39 cellular contexts compared by ENCODE assay signal in genomic region chr6:14366315-14366714, GRCh38.
"Had no signal": no experiment of that assay in that cellular context is flagged by ENCODE, and none has a peak within 500 bp of the region (broad histone marks: within the 10 kb centered on the region; RNA-seq: fewer than 3 reads in every experiment).

No MANE protein-coding gene starts in this region.

- H3K9me3 ChIP-seq: ascending aorta had no signal

- H3K4me3 ChIP-seq: cardiac muscle cell had no signal

- H3K36me3 ChIP-seq: ascending aorta, cardiac muscle cell had no signal

- H3K9me3 Mint-ChIP-seq: activated CD4-positive, alpha-beta memory T cell treated with anti-CD3 and anti-CD28 coated beads, Interleukin-2, amount 10 ng/mL, durations not matched to agents 7 days and 5 days; activated CD4-positive, alpha-beta T cell treated with anti-CD3 and anti-CD28 coated beads, Interleukin-2, amount 10 ng/mL, durations not matched to agents 7 days and 5 days; activated naive CD4-positive, alpha-beta T cell treated with anti-CD3 and anti-CD28 coated beads, Interleukin-2, amount 10 ng/mL, durations not matched to agents 7 days and 5 days; activated naive CD4-positive, alpha-beta T cell treated with anti-CD3 and anti-CD28 coated beads, Interleukin-2, amount 50 U/mL, for 24 hours; activated naive CD8-positive, alpha-beta T cell treated with anti-CD3 and anti-CD28 coated beads, Interleukin-2, amount 10 ng/mL, durations not matched to agents 7 days and 5 days; activated naive CD8-positive, alpha-beta T cell treated with anti-CD3 and anti-CD28 coated beads, Interleukin-2, amount 50 U/mL, for 24 hours; activated T-cell treated with anti-CD3 and anti-CD28 coated beads, Interleukin-2, amount 50 U/mL, for 24 hours; activated T-helper 2 cell treated with anti-CD3 and anti-CD28 coated beads, Interferon-gamma antibody, Interleukin-2, Interleukin-4, amounts not matched to agents 10 μg/mL and 5 μg/mL and 100 μg/mL, durations not matched to agents 14 hours and 24 hours and 36 hours; central memory CD8-positive, alpha-beta T cell; T-helper 1 cell treated with Interleukin-12 subunit alpha and Interleukin-12 subunit beta and Interleukin-4 antibody, amounts not matched to agents 30 μg/mL and 1 μg/mL, for 36 hours; T-helper 2 cell treated with Interferon-gamma antibody and Interleukin-4, amounts not matched to agents 5 μg/mL and 100 μg/mL, for 36 hours had no signal

- H3K27ac ChIP-seq: cardiac muscle cell, VCaP had no signal

- ATAC-seq: activated CD4-positive, alpha-beta T cell treated with anti-CD3 and anti-CD28 coated beads for 36 hours; activated CD4-positive, CD25-positive, alpha-beta regulatory T cell treated with anti-CD3 and anti-CD28 coated beads, Interleukin-2, amount 50 U/mL, for 24 hours; activated CD8-positive, alpha-beta memory T cell treated with anti-CD3 and anti-CD28 coated beads, Interleukin-2, amount 10 ng/mL, durations not matched to agents 7 days and 5 days; activated CD8-positive, alpha-beta T cell treated with anti-CD3 and anti-CD28 coated beads, Interleukin-2, amount 10 ng/mL, durations not matched to agents 7 days and 5 days; activated naive CD8-positive, alpha-beta T cell treated with anti-CD3 and anti-CD28 coated beads, Interleukin-2, amount 50 U/mL, for 24 hours had no signal

- H3K27me3 ChIP-seq: ascending aorta, cardiac muscle cell had no signal

- H3K27ac Mint-ChIP-seq: activated CD4-positive, alpha-beta memory T cell treated with anti-CD3 and anti-CD28 coated beads, Interleukin-2, amount 10 ng/mL, durations not matched to agents 7 days and 5 days; activated CD4-positive, alpha-beta T cell treated with anti-CD3 and anti-CD28 coated beads for 36 hours; activated CD4-positive, alpha-beta T cell treated with anti-CD3 and anti-CD28 coated beads, Interleukin-2, amount 10 ng/mL, durations not matched to agents 7 days and 5 days; activated CD8-positive, alpha-beta memory T cell treated with anti-CD3 and anti-CD28 coated beads, Interleukin-2, amount 10 ng/mL, durations not matched to agents 7 days and 5 days; activated CD8-positive, alpha-beta T cell treated with anti-CD3 and anti-CD28 coated beads, Interleukin-2, amount 10 ng/mL, durations not matched to agents 7 days and 5 days; activated naive CD4-positive, alpha-beta T cell treated with anti-CD3 and anti-CD28 coated beads, Interleukin-2, amount 10 ng/mL, durations not matched to agents 7 days and 5 days; activated naive CD4-positive, alpha-beta T cell treated with anti-CD3 and anti-CD28 coated beads, Interleukin-2, amount 50 U/mL, for 24 hours; activated naive CD8-positive, alpha-beta T cell; activated naive CD8-positive, alpha-beta T cell treated with anti-CD3 and anti-CD28 coated beads, Interleukin-2, amount 10 ng/mL, durations not matched to agents 7 days and 5 days; activated naive CD8-positive, alpha-beta T cell treated with anti-CD3 and anti-CD28 coated beads, Interleukin-2, amount 50 U/mL, for 24 hours; activated T-cell treated with anti-CD3 and anti-CD28 coated beads, Interleukin-2, amount 50 U/mL, for 24 hours; activated T-helper 2 cell treated with anti-CD3 and anti-CD28 coated beads, Interferon-gamma antibody, Interleukin-2, Interleukin-4, amounts not matched to agents 10 μg/mL and 5 μg/mL and 100 μg/mL, durations not matched to agents 14 hours and 24 hours and 36 hours; brain; T-helper 1 cell treated with Interleukin-12 subunit alpha and Interleukin-12 subunit beta and Interleukin-4 antibody, amounts not matched to agents 30 μg/mL and 1 μg/mL, for 36 hours; T-helper 2 cell treated with Interferon-gamma antibody and Interleukin-4, amounts not matched to agents 5 μg/mL and 100 μg/mL, for 36 hours had no signal

- DNase-seq: activated CD4-positive, alpha-beta memory T cell treated with anti-CD3 and anti-CD28 coated beads, Interleukin-2, amount 10 ng/mL, durations not matched to agents 7 days and 5 days; activated CD4-positive, alpha-beta T cell treated with anti-CD3 and anti-CD28 coated beads for 1 hour; activated CD4-positive, alpha-beta T cell treated with anti-CD3 and anti-CD28 coated beads for 36 hours; activated CD4-positive, alpha-beta T cell treated with anti-CD3 and anti-CD28 coated beads for 48 hours; activated CD4-positive, alpha-beta T cell treated with anti-CD3 and anti-CD28 coated beads, Interleukin-2, amount 10 ng/mL, durations not matched to agents 7 days and 5 days; activated CD4-positive, alpha-beta T cell treated with anti-CD3 and anti-CD28 coated beads, Interleukin-2, amount 50 U/mL, for 48 hours; activated CD4-positive, CD25-positive, alpha-beta regulatory T cell; activated CD8-positive, alpha-beta memory T cell treated with anti-CD3 and anti-CD28 coated beads for 24 hours; activated CD8-positive, alpha-beta memory T cell treated with anti-CD3 and anti-CD28 coated beads, Interleukin-2, amount 10 ng/mL, durations not matched to agents 7 days and 5 days; activated CD8-positive, alpha-beta memory T cell treated with anti-CD3 and anti-CD28 coated beads, Interleukin-2, amount 50 U/mL, for 48 hours; activated CD8-positive, alpha-beta T cell treated with anti-CD3 and anti-CD28 coated beads, Interleukin-2, amount 10 ng/mL, durations not matched to agents 7 days and 5 days; activated effector memory CD4-positive, alpha-beta T cell treated with Interleukin-2 at 50 U/mL for 16 hours; activated gamma-delta T cell; activated naive CD4-positive, alpha-beta T cell treated with anti-CD3 and anti-CD28 coated beads, Interleukin-2, amount 10 ng/mL, durations not matched to agents 7 days and 5 days; activated naive CD4-positive, alpha-beta T cell treated with Interleukin-2 at 50 U/mL for 16 hours; activated naive CD8-positive, alpha-beta T cell treated with anti-CD3 and anti-CD28 coated beads, Interleukin-2, amount 10 ng/mL, durations not matched to agents 7 days and 5 days; activated naive CD8-positive, alpha-beta T cell treated with anti-CD3 and anti-CD28 coated beads, Interleukin-2, amount 50 U/mL, for 24 hours; activated T-cell treated with anti-CD3 and anti-CD28 coated beads, Interleukin-2, amount 50 U/mL, for 24 hours; activated T-cell treated with anti-CD3 and anti-CD28 coated beads, Interleukin-2, amount 50 U/mL, for 48 hours; amygdala; anterior cingulate cortex; caudate nucleus; cerebellar nuclear complex; T-helper 1 cell; T-helper 2 cell; T-helper 9 cell had no signal

- H3K4me1 Mint-ChIP-seq: brain had no signal

- H3K36me3 Mint-ChIP-seq: activated CD8-positive, alpha-beta memory T cell treated with anti-CD3 and anti-CD28 coated beads, Interleukin-2, amount 10 ng/mL, durations not matched to agents 7 days and 5 days; activated naive CD4-positive, alpha-beta T cell treated with anti-CD3 and anti-CD28 coated beads, Interleukin-2, amount 10 ng/mL, durations not matched to agents 7 days and 5 days; activated naive CD4-positive, alpha-beta T cell treated with anti-CD3 and anti-CD28 coated beads, Interleukin-2, amount 50 U/mL, for 24 hours; activated naive CD8-positive, alpha-beta T cell; activated naive CD8-positive, alpha-beta T cell treated with anti-CD3 and anti-CD28 coated beads, Interleukin-2, amount 10 ng/mL, durations not matched to agents 7 days and 5 days; brain had no signal

- H3K4me3 Mint-ChIP-seq: activated CD4-positive, alpha-beta memory T cell treated with anti-CD3 and anti-CD28 coated beads, Interleukin-2, amount 10 ng/mL, durations not matched to agents 7 days and 5 days; activated CD4-positive, alpha-beta T cell treated with anti-CD3 and anti-CD28 coated beads for 36 hours; activated CD4-positive, alpha-beta T cell treated with anti-CD3 and anti-CD28 coated beads, Interleukin-2, amount 10 ng/mL, durations not matched to agents 7 days and 5 days; activated CD8-positive, alpha-beta memory T cell treated with anti-CD3 and anti-CD28 coated beads, Interleukin-2, amount 10 ng/mL, durations not matched to agents 7 days and 5 days; activated CD8-positive, alpha-beta T cell treated with anti-CD3 and anti-CD28 coated beads, Interleukin-2, amount 10 ng/mL, durations not matched to agents 7 days and 5 days; activated naive CD4-positive, alpha-beta T cell treated with anti-CD3 and anti-CD28 coated beads, Interleukin-2, amount 10 ng/mL, durations not matched to agents 7 days and 5 days; activated naive CD4-positive, alpha-beta T cell treated with anti-CD3 and anti-CD28 coated beads, Interleukin-2, amount 50 U/mL, for 24 hours; activated naive CD8-positive, alpha-beta T cell; activated naive CD8-positive, alpha-beta T cell treated with anti-CD3 and anti-CD28 coated beads, Interleukin-2, amount 10 ng/mL, durations not matched to agents 7 days and 5 days; activated naive CD8-positive, alpha-beta T cell treated with anti-CD3 and anti-CD28 coated beads, Interleukin-2, amount 50 U/mL, for 24 hours; activated T-cell treated with anti-CD3 and anti-CD28 coated beads, Interleukin-2, amount 50 U/mL, for 24 hours; brain; central memory CD8-positive, alpha-beta T cell; T-helper 1 cell treated with Interleukin-12 subunit alpha and Interleukin-12 subunit beta and Interleukin-4 antibody, amounts not matched to agents 30 μg/mL and 1 μg/mL, for 36 hours; T-helper 2 cell treated with Interferon-gamma antibody and Interleukin-4, amounts not matched to agents 5 μg/mL and 100 μg/mL, for 36 hours had no signal

- H3K27me3 Mint-ChIP-seq: activated CD4-positive, alpha-beta memory T cell treated with anti-CD3 and anti-CD28 coated beads, Interleukin-2, amount 10 ng/mL, durations not matched to agents 7 days and 5 days; activated CD4-positive, alpha-beta T cell treated with anti-CD3 and anti-CD28 coated beads for 36 hours; activated CD4-positive, alpha-beta T cell treated with anti-CD3 and anti-CD28 coated beads, Interleukin-2, amount 10 ng/mL, durations not matched to agents 7 days and 5 days; activated CD8-positive, alpha-beta memory T cell treated with anti-CD3 and anti-CD28 coated beads, Interleukin-2, amount 10 ng/mL, durations not matched to agents 7 days and 5 days; activated naive CD4-positive, alpha-beta T cell treated with anti-CD3 and anti-CD28 coated beads, Interleukin-2, amount 50 U/mL, for 24 hours; activated naive CD8-positive, alpha-beta T cell; activated naive CD8-positive, alpha-beta T cell treated with anti-CD3 and anti-CD28 coated beads, Interleukin-2, amount 50 U/mL, for 24 hours; activated T-cell treated with anti-CD3 and anti-CD28 coated beads, Interleukin-2, amount 50 U/mL, for 24 hours had no signal

- FAIRE-seq: bronchial epithelial cell, TTC549 had no signal
